In genomic region chr4:60812811-60813210, GRCh38 we compare ENCODE assay signal across 4 cellular contexts.
"Had no signal": no experiment of that assay in that cellular context is flagged by ENCODE, and none has a peak within 500 bp of the region (broad histone marks: within the 10 kb centered on the region; RNA-seq: fewer than 3 reads in every experiment).

No MANE protein-coding gene starts in this region.

- H3K27me3 Mint-ChIP-seq: IgD-negative memory B cell had no signal

- ATAC-seq: GM23338 had no signal

- H3K4me2 ChIP-seq: GM23338 had no signal

- H3K36me3 Mint-ChIP-seq: IgD-negative memory B cell had no signal

- H3K4me1 Mint-ChIP-seq: GM23338, H9, IgD-negative memory B cell had no signal

- H3K4me3 ChIP-seq: GM23338 had no signal

- H3K27ac Mint-ChIP-seq: GM23338, H9, IgD-negative memory B cell had no signal

- H3K4me3 Mint-ChIP-seq: GM23338, H9, IgD-negative memory B cell had no signal

- DNase-seq: H9, HCEC 1CT had no signal

- H3K9me3 Mint-ChIP-seq: GM23338, H9 had no signal

- H2AFZ ChIP-seq: GM23338 had no signal
